In the genomic region with DNA sequence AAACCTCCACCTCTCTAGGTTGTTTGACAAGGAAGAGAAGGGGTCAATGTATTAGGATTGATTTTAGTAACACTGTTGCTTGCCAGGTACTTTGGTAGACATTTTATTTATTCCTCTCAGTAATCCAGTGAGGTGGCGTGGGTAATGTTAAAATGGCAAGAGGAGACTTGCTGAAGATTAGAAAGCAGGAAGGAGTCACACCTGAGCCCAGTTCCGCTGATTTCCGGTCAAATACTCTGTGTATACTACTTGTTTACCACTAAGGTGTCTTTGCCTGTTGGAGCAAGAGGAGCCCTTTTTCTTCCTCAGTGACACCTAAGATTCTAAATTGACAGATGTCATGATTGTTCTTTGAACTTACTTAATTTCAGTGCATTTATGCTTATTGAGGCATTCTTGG, we compare ENCODE assay signal across 13 cellular contexts. TPM values are rescaled to one million over a fixed set of nuclear protein-coding genes. Genes with fewer than 3 reads are reported as not detected.
DNase-seq lines count a peak whose midpoint lies in the region; ATAC-seq and TF ChIP-seq lines count a peak whose summit lies in the region.
"Had no signal": no experiment of that assay in that cellular context is flagged by ENCODE, and none has a peak within 500 bp of the region (broad histone marks: within the 10 kb centered on the region; RNA-seq: fewer than 3 reads in every experiment).

No MANE protein-coding gene starts in this region.

- H3K4me2 ChIP-seq in BLaER1 treated with 17β-estradiol and CSF1 and Interleukin-3, amounts not matched to agents 10 nM and 100 nM, result peak overlapping the region; percentile 75 to 97 (median 88)

- H3K4me3 ChIP-seq in BLaER1 treated with 17β-estradiol and CSF1 and Interleukin-3, amounts not matched to agents 10 nM and 100 nM, result peak overlapping the region in 2 of 10 experiments; percentile 77 to 83; a peak in 3 of 20 replicates
- H3K4me3 ChIP-seq in HL-60 (replicated peaks; ENCODE audit: insufficient read depth, low read length) (no peak overlapping the region), adipocyte (ENCODE audit: low read length) (peak overlapping the region; percentile 88), mucosa of rectum (ENCODE audit: low read length in 2 of 2) (peak overlapping the region; percentile 12 to 98), aorta (ENCODE audit: low read length in 2 of 2) (no peak overlapping the region)

- peak overlapping the region in 10 of 11 experiments; percentile 2 to 89 (median 86); a peak in 15 of 22 replicates for H3K9ac ChIP-seq in BLaER1 treated with 17β-estradiol and CSF1 and Interleukin-3, amounts not matched to agents 10 nM and 100 nM
- H3K9ac ChIP-seq in adipocyte (ENCODE audit: low read length), result peak overlapping the region; percentile 99
- H3K9ac ChIP-seq in mucosa of rectum (ENCODE audit: low read depth in 1 of 2, low read length in 2 of 2), result peak overlapping the region in 1 of 2 donors; percentile 31

- peaks cover 19 to 34% (median 29%) of the 10 kb centered on the region in 11 experiments for H3K36me3 ChIP-seq in BLaER1 treated with 17β-estradiol and CSF1 and Interleukin-3, amounts not matched to agents 10 nM and 100 nM
- H3K36me3 ChIP-seq in adipocyte (ENCODE audit: control insufficient read depth, insufficient read depth, low read length, severe bottlenecking), result peaks cover 17% of the 10 kb centered on the region
- peaks cover 9 to 23% of the 10 kb centered on the region in 2 donors for H3K36me3 ChIP-seq in mucosa of rectum (ENCODE audit: control insufficient read depth in 2 of 2, insufficient read depth in 2 of 2, low read length in 2 of 2)
- H3K36me3 ChIP-seq in aorta (ENCODE audit: control insufficient read depth in 1 of 2, insufficient read depth in 2 of 2, low read length in 1 of 2), result no peaks in the 10 kb centered on the region

- H4K20me1 ChIP-seq in BLaER1 treated with 17β-estradiol and CSF1 and Interleukin-3, amounts not matched to agents 10 nM and 100 nM, result peaks cover 0 to 16% (median 0%) of the 10 kb centered on the region in 11 experiments; a peak in 5 of 22 replicates

- H3K27ac ChIP-seq in BLaER1 treated with 17β-estradiol and CSF1 and Interleukin-3, amounts not matched to agents 10 nM and 100 nM, result no peak overlapping the region
- H3K27ac ChIP-seq in HL-60 (replicated peaks) (peak overlapping the region; percentile 17; the same call in 1 of the 2 replicates), mucosa of rectum (ENCODE audit: low read depth in 2 of 2, low read length in 2 of 2) (peak overlapping the region; percentile 4 to 30), aorta (ENCODE audit: low read depth in 1 of 2, low read length in 2 of 2) (no peak overlapping the region)

- H3K9me3 ChIP-seq in BLaER1 treated with 17β-estradiol and CSF1 and Interleukin-3, amounts not matched to agents 10 nM and 100 nM (replicated peaks in 1 of 11), result no peaks in the 10 kb centered on the region
- H3K9me3 ChIP-seq in adipocyte (ENCODE audit: control insufficient read depth, low read length) (no peaks in the 10 kb centered on the region), mucosa of rectum (ENCODE audit: control insufficient read depth in 2 of 2, low read length in 2 of 2) (no peaks in the 10 kb centered on the region), aorta (ENCODE audit: control insufficient read depth, low read length) (no peaks in the 10 kb centered on the region)

- H3K27me3 ChIP-seq in BLaER1 treated with 17β-estradiol and CSF1 and Interleukin-3, amounts not matched to agents 10 nM and 100 nM, result no peaks in the 10 kb centered on the region
- H3K27me3 ChIP-seq in HL-60 (ENCODE audit: insufficient read depth, poor library complexity, severe bottlenecking), result no peaks in the 10 kb centered on the region
- H3K27me3 ChIP-seq in adipocyte (replicated peaks; ENCODE audit: control insufficient read depth, insufficient read depth, low read length), result no peaks in the 10 kb centered on the region
- no peaks in the 10 kb centered on the region for H3K27me3 ChIP-seq in mucosa of rectum (ENCODE audit: control insufficient read depth in 2 of 2, insufficient read depth in 2 of 2, low read length in 2 of 2)
- no peaks in the 10 kb centered on the region for H3K27me3 ChIP-seq in aorta (ENCODE audit: control insufficient read depth in 1 of 2, insufficient read depth in 2 of 2, low read length in 1 of 2)

- H3K4me1 ChIP-seq in BLaER1 treated with 17β-estradiol and CSF1 and Interleukin-3, amounts not matched to agents 10 nM and 100 nM, result peaks cover 32 to 51% (median 40%) of the 10 kb centered on the region in 10 experiments
- peaks cover 36% of the 10 kb centered on the region for H3K4me1 ChIP-seq in adipocyte (ENCODE audit: control insufficient read depth, insufficient read depth, low read length)
- peaks cover 17 to 22% of the 10 kb centered on the region in 2 donors for H3K4me1 ChIP-seq in mucosa of rectum (ENCODE audit: control insufficient read depth in 2 of 2, insufficient read depth in 2 of 2, low read length in 2 of 2)
- peaks cover 0 to 6% of the 10 kb centered on the region in 2 donors for H3K4me1 ChIP-seq in aorta (ENCODE audit: control insufficient read depth in 1 of 2, insufficient read depth in 2 of 2, low read length in 2 of 2)

- DNase-seq in HL-60 (ENCODE audit: low read depth in 1 of 2, low spot score in 1 of 2), result no peak
- DNase-seq in adipocyte (ENCODE audit: low read depth), result no peak
- DNase-seq in aorta, result no peak
- DNase-seq in SK-N-DZ (ENCODE audit: low spot score), result no peak
- DNase-seq in stimulated activated CD4-positive, alpha-beta T cell treated with anti-CD3 and anti-CD28 coated beads, Interleukin-2, amount 100 ng/mL, for 48 hours, result no peak
- DNase-seq: activated CD4-positive, alpha-beta T cell treated with anti-CD3 and anti-CD28 coated beads, Interleukin-2, amount 50 U/mL, for 1 hour; left cardiac atrium; NCI-H2171 treated with DMSO at 0.1 percent for 48 hours; retina; SHP77 treated with DMSO at 0.1 percent for 48 hours had no signal

- intact Hi-C loops in aorta (cut with DNase I), result loop anchor here (5.0 kb wide), 1 partner anchor 286 kb away; no protein-coding TSS in a partner anchor

- WGBS in aorta, 2 donors, result 83 to 87% methylated on average over 3 of the region's 3 CpGs

- TF ChIP-seq CTCF in HL-60 (IDR thresholded peaks at IDR 0.05; ENCODE audit: insufficient read depth, low read length), result no peak

- ATAC-seq in aorta (ENCODE audit: low FRiP score) (no peak), GM19035 (IDR thresholded peaks at IDR 0.05; ENCODE audit: unreplicated experiment) (no peak)
- ATAC-seq: left cardiac atrium had no signal

RNA-seq across cellular contexts. Expression of gene OXNAD1, which starts 1.7 kb away (rescaled TPM):
- total RNA-seq in aorta, result 10 to 100 TPM in 1 of 2 donors, 1 to 10 TPM in 1; 7.4 to 10.3 TPM
- polyA plus RNA-seq in aorta, result 1 to 10 TPM; 2.4 to 3.8 TPM
- polyA plus RNA-seq in SK-N-DZ (2014; cell fraction: cytosol; rRNA removed), result 22.0 and 27.1 TPM in 2 replicates
- 25.1 and 26.3 TPM in 2 replicates for polyA plus RNA-seq in SK-N-DZ (2014; cell fraction: nucleus; rRNA removed)

RNA-seq across cellular contexts. Expression of gene DPH3, which starts 2.0 kb away (rescaled TPM):
- 10 to 100 TPM; 19.7 to 31.0 TPM for total RNA-seq in aorta
- 10 to 100 TPM; 14.0 to 49.6 TPM for polyA plus RNA-seq in aorta
- polyA plus RNA-seq in SK-N-DZ (2014; cell fraction: cytosol; rRNA removed), result 30.8 and 32.7 TPM in 2 replicates
- polyA plus RNA-seq in SK-N-DZ (2014; cell fraction: nucleus; rRNA removed), result 13.5 and 14.0 TPM in 2 replicates

Comparison
In these comparisons a context has a peak if more than half of its experiments do, and no peak if none do; other contexts are left out.
1. H3K27ac ChIP-seq: peak in HL-60 (single experiment) and mucosa of rectum (2 of 2); none in BLaER1 treated with 17β-estradiol and CSF1 and Interleukin-3, amounts not matched to agents 10 nM and 100 nM (0 of 11) and aorta (0 of 2).
2. H3K4me3 ChIP-seq: peak in adipocyte (single experiment) and mucosa of rectum (2 of 2); none in HL-60 (single experiment) and aorta (0 of 2).